ENCODE assay signal across 1 cellular context in the genomic region with DNA sequence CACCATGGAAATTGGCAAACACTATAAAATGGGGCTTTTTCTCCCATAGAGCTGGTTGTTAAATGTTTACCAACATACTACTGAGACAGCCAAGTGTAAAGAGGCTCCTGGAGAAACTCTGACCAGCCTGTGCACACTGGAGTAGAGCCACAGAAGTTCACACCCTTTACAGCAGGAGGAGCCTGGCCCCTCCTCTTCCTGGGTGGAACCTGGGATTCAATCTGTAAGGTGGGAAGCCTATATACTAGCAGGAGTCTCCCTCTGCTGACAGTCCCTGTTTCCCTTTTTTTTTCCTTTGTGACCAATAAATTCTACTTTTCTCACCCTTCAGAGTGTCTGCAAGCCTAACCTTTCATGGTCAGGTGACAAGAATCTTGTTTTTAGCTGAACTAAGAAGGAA.
TF ChIP-seq lines count a peak whose summit lies in the region.

No MANE protein-coding gene starts in this region.

TF ChIP-seq in HepG2, 621 proteins besides CTCF, POLR2A, EP300 and RAD21 (continued from another document):
- TF ChIP-seq ZMYM2 (CRISPR knock-in tag; IDR thresholded peaks at IDR 0.05) (no peak), KDM6A (CRISPR knock-in tag; IDR thresholded peaks at IDR 0.05; ENCODE audit: low read depth) (no peak), ARNTL (CRISPR knock-in tag; IDR thresholded peaks at IDR 0.05) (no peak)
